In genomic region chr2:15679386-15679924, GRCh38 we compare ENCODE assay signal across 9 cellular contexts.
"Had no signal": no experiment of that assay in that cellular context is flagged by ENCODE, and none has a peak within 500 bp of the region (broad histone marks: within the 10 kb centered on the region; RNA-seq: fewer than 3 reads in every experiment).

No MANE protein-coding gene starts in this region.

- H3K9ac ChIP-seq: GM23248 had no signal

- H3K9me3 Mint-ChIP-seq: HFFc6 had no signal

- H3K4me1 ChIP-seq: HAP-1 had no signal

- H3K27ac ChIP-seq: GM23248, HL-60 had no signal

- H3K4me3 Mint-ChIP-seq: HFFc6 had no signal

- H3K36me3 ChIP-seq: HAP-1 had no signal

- ATAC-seq: HCT116 had no signal

- DNase-seq: GM23248, GOT3, H7, HFFc6, IMR-90, KBM-7 had no signal

- H2AFZ ChIP-seq: GM23248 had no signal

- H3K9me3 ChIP-seq: HAP-1 had no signal

- H3K27ac Mint-ChIP-seq: HFFc6 had no signal

- H3K4me3 ChIP-seq: GM23248, HAP-1 had no signal
